Comparison of ENCODE assay signal across 16 cellular contexts in genomic region chr11:69699213-69699612, GRCh38.
DNase-seq lines count a peak whose midpoint lies in the region; ATAC-seq, FAIRE-seq and TF ChIP-seq lines count a peak whose summit lies in the region.
"Had no signal": no experiment of that assay in that cellular context is flagged by ENCODE, and none has a peak within 500 bp of the region (broad histone marks: within the 10 kb centered on the region; RNA-seq: fewer than 3 reads in every experiment).

No MANE protein-coding gene starts in this region.

- H3K36me3 ChIP-seq in WERI-Rb-1 (no peaks in the 10 kb centered on the region), parathyroid adenoma (ENCODE audit: control insufficient read depth, insufficient read depth, low read length) (no peaks in the 10 kb centered on the region)
- H3K36me3 ChIP-seq: MG63, Peyer's patch had no signal

- intact Hi-C loops in head of caudate nucleus (cut with DNase I) = loop anchor here (5.0 kb wide), 1 partner anchor 183 kb away; no protein-coding TSS in a partner anchor

- peak overlapping the region; percentile 25 for H2AFZ ChIP-seq in parathyroid adenoma

- peaks cover 34% of the 10 kb centered on the region for H3K4me1 ChIP-seq in parathyroid adenoma

- no peak for ATAC-seq in HG02870 (IDR thresholded peaks at IDR 0.05; ENCODE audit: unreplicated experiment)
- ATAC-seq: naive thymus-derived CD8-positive, alpha-beta T cell had no signal

- H3K9me3 ChIP-seq in WERI-Rb-1 (ENCODE audit: severe bottlenecking) (no peaks in the 10 kb centered on the region), parathyroid adenoma (ENCODE audit: control insufficient read depth, low read length) (no peaks in the 10 kb centered on the region)
- H3K9me3 ChIP-seq: MG63, Peyer's patch had no signal

- H3K79me2 ChIP-seq in parathyroid adenoma = no peaks in the 10 kb centered on the region

- TF ChIP-seq CTCF in WERI-Rb-1 (IDR thresholded peaks at IDR 0.05; ENCODE audit: low read depth, low read length) (no peak), parathyroid adenoma (IDR thresholded peaks at IDR 0.05) (no peak)

- H3K27me3 ChIP-seq in WERI-Rb-1 (ENCODE audit: insufficient read depth, low read depth, severe bottlenecking) = no peaks in the 10 kb centered on the region
- H3K27me3 ChIP-seq in parathyroid adenoma (ENCODE audit: control insufficient read depth, insufficient read depth, low read length) = no peaks in the 10 kb centered on the region

- no peak overlapping the region for H3K9ac ChIP-seq in parathyroid adenoma

- H3K27ac ChIP-seq in WERI-Rb-1 (no peak overlapping the region), parathyroid adenoma (peak overlapping the region; percentile 78)
- H3K27ac ChIP-seq: Peyer's patch had no signal

- DNase-seq in DMS153 (lab: John Stamatoyannopoulos, UW) (peak; percentile 63), NCI-H1092 treated with DMSO at 0.1 percent for 48 hours (lab: John Stamatoyannopoulos, UW) (peak; percentile 71), WERI-Rb-1 (peak; percentile 31), activated T-cell treated with anti-CD3 and anti-CD28 coated beads for 4 hours (no peak), head of caudate nucleus (no peak), GM19239 (ENCODE audit: insufficient read length, low spot score) (no peak)
- DNase-seq: activated T-cell treated with anti-CD3 and anti-CD28 coated beads, Interleukin-2, amount 50 U/mL, for 48 hours; CD8-positive, alpha-beta memory T cell; left cardiac atrium; MG63; naive thymus-derived CD8-positive, alpha-beta T cell; Peyer's patch; stimulated activated CD4-positive, alpha-beta T cell treated with anti-CD3 and anti-CD28 coated beads, Interleukin-4, amount 100 ng/mL, for 1 hour had no signal

- H3K4me3 ChIP-seq in WERI-Rb-1 (ENCODE audit: low read depth, low read length) (no peak overlapping the region), parathyroid adenoma (ENCODE audit: low read depth, low read length) (no peak overlapping the region)
- H3K4me3 ChIP-seq: MG63, Peyer's patch had no signal

- H3K4me2 ChIP-seq in parathyroid adenoma (ENCODE audit: low read length) = no peak overlapping the region

- FAIRE-seq in GM19239 (lab: Jason Lieb, UNC) = no peak
- FAIRE-seq: urothelium cell line had no signal

Comparison
In these comparisons a context has a peak if more than half of its experiments do, and no peak if none do; other contexts are left out.
1. DNase-seq: peak in DMS153 (single experiment), NCI-H1092 treated with DMSO at 0.1 percent for 48 hours (single experiment) and WERI-Rb-1 (single experiment); none in activated T-cell treated with anti-CD3 and anti-CD28 coated beads for 4 hours (single experiment), head of caudate nucleus (0 of 42) and GM19239 (single experiment).